ENCODE assay signal across 13 cellular contexts in the genomic region with DNA sequence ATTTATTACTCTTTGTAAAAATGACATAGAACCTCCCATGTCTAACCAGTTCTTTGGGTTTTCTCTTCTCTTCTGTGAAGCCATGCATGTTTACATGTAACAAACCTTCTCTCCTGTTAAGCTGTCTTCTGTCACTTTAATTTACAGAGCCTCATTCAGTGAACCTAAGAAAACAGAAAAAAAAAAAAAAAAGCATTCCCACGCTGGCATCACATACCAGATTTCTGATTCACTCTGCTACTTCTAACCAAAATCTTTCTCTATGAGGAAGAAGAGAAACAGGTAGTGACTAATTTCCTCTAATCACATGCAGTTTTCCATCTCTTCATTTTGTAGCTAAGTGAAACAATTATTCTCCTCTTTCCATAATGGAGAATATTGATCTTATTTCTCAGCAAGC.
DNase-seq lines count a peak whose midpoint lies in the region; ATAC-seq, FAIRE-seq and TF ChIP-seq lines count a peak whose summit lies in the region.
"Had no signal": no experiment of that assay in that cellular context is flagged by ENCODE, and none has a peak within 500 bp of the region (broad histone marks: within the 10 kb centered on the region; RNA-seq: fewer than 3 reads in every experiment).

No MANE protein-coding gene starts in this region.

- H2AFZ ChIP-seq in GM23248 (peak overlapping the region; percentile 46; the same call in 1 of the 2 replicates), SK-N-SH (ENCODE audit: low read depth) (0 out of 2 replicates have a peak overlapping the region, but pooled peaks have one; percentile 27), fibroblast of lung (ENCODE audit: low read length) (no peak overlapping the region), HepG2 (ENCODE audit: low read length) (no peak overlapping the region)

- POLR2A ChIA-PET in SK-N-SH (lab: Yijun Ruan, JAX) (no interaction called here), HepG2 (lab: Yijun Ruan, JAX) (no interaction called here)
- POLR2A ChIA-PET in activated CD8-positive, alpha-beta T cell treated with anti-CD3 and anti-CD28 coated beads for 36 hours (lab: Charles Lee), result no interaction called here

- no peaks in the 10 kb centered on the region for H3K4me1 Mint-ChIP-seq in immature natural killer cell
- peaks cover 3% of the 10 kb centered on the region for H3K4me1 Mint-ChIP-seq in activated CD8-positive, alpha-beta T cell treated with anti-CD3 and anti-CD28 coated beads for 36 hours (ENCODE audit: low read depth)
- H3K4me1 Mint-ChIP-seq: CD8-positive, alpha-beta memory T cell had no signal

- BruUV-seq in HepG2 (replicated peaks; lab: Mats Ljungman, UMichigan), result no TSS peak

- TF ChIP-seq EP300 in SK-N-SH (IDR thresholded peaks at IDR 0.05; ENCODE audit: borderline replicate concordance in 1 of 2, low read depth in 1 of 2, low read length in 1 of 2) (peak in 1 of 2 experiments; percentile 29; a peak in 1 of 4 replicates), HepG2 (IDR thresholded peaks at IDR 0.05; ENCODE audit: low read depth in 2 of 2, low read length in 2 of 2) (no peak), HepG2 (CRISPR knock-in tag; IDR thresholded peaks at IDR 0.05; ENCODE audit: borderline replicate concordance) (no peak)

- H3K9me3 ChIP-seq in GM23248 (ENCODE audit: low read depth) (no peaks in the 10 kb centered on the region), SK-N-SH (no peaks in the 10 kb centered on the region), fibroblast of lung (ENCODE audit: control insufficient read depth, insufficient read depth, low read depth, low read length) (no peaks in the 10 kb centered on the region), HepG2 (ENCODE audit: low read length) (no peaks in the 10 kb centered on the region)
- H3K9me3 ChIP-seq: tibial nerve had no signal

- H3K9me3 Mint-ChIP-seq in immature natural killer cell, result peaks cover 11 to 37% (median 12%) of the 10 kb centered on the region in 6 donors
- no peaks in the 10 kb centered on the region for H3K9me3 Mint-ChIP-seq in activated CD8-positive, alpha-beta T cell treated with anti-CD3 and anti-CD28 coated beads for 36 hours

- no peaks in the 10 kb centered on the region for H3K36me3 ChIP-seq in GM23248 (ENCODE audit: low read depth)
- H3K36me3 ChIP-seq in SK-N-SH (replicated peaks in 1 of 2; ENCODE audit: control insufficient read depth in 1 of 2, insufficient read depth in 2 of 2, low read length in 1 of 2), result no peaks in the 10 kb centered on the region
- no peaks in the 10 kb centered on the region for H3K36me3 ChIP-seq in fibroblast of lung (ENCODE audit: control insufficient read depth, insufficient read depth, low read length)
- H3K36me3 ChIP-seq in HepG2 (replicated peaks in 1 of 2; ENCODE audit: control insufficient read depth in 1 of 2, insufficient read depth in 2 of 2, low read length in 2 of 2), result no peaks in the 10 kb centered on the region
- H3K36me3 ChIP-seq: tibial nerve had no signal

- H3K4me3 Mint-ChIP-seq in immature natural killer cell, result no peak overlapping the region
- no peak overlapping the region for H3K4me3 Mint-ChIP-seq in activated CD8-positive, alpha-beta T cell treated with anti-CD3 and anti-CD28 coated beads for 36 hours
- H3K4me3 Mint-ChIP-seq: CD8-positive, alpha-beta memory T cell had no signal

- no peaks in the 10 kb centered on the region for H3K9me2 ChIP-seq in GM23248 (ENCODE audit: insufficient read depth)
- no peaks in the 10 kb centered on the region for H3K9me2 ChIP-seq in SK-N-SH

- peak overlapping the region; percentile 46 for H3K4me2 ChIP-seq in GM23248 (ENCODE audit: unreplicated experiment)
- H3K4me2 ChIP-seq in SK-N-SH, result no peak overlapping the region
- no peak overlapping the region for H3K4me2 ChIP-seq in fibroblast of lung (ENCODE audit: extremely low read depth, insufficient read depth, low read length)
- no peak overlapping the region for H3K4me2 ChIP-seq in HepG2 (ENCODE audit: low read depth, low read length)

- no peak for ATAC-seq in activated CD8-positive, alpha-beta T cell treated with anti-CD3 and anti-CD28 coated beads for 36 hours
- ATAC-seq in HepG2, result no peak
- ATAC-seq: GM12878, right cardiac atrium had no signal

- H3K36me3 Mint-ChIP-seq in immature natural killer cell, result peaks cover 0 to 5% (median 0%) of the 10 kb centered on the region in 3 donors
- no peaks in the 10 kb centered on the region for H3K36me3 Mint-ChIP-seq in activated CD8-positive, alpha-beta T cell treated with anti-CD3 and anti-CD28 coated beads for 36 hours (ENCODE audit: low read depth)
- H3K36me3 Mint-ChIP-seq: CD8-positive, alpha-beta memory T cell had no signal

- TF ChIP-seq CTCF in SK-N-SH (IDR thresholded peaks at IDR 0.05) (no peak), fibroblast of lung (conservative IDR thresholded peaks at IDR 0.05 in 1 of 2, IDR thresholded peaks at IDR 0.05 in 1 of 2; ENCODE audit: low read depth in 1 of 2, low read length in 2 of 2) (no peak), HepG2 (CRISPR knock-in tag; IDR thresholded peaks at IDR 0.05) (no peak)
- no peak for TF ChIP-seq CTCF in activated CD8-positive, alpha-beta T cell treated with anti-CD3 and anti-CD28 coated beads for 36 hours (IDR thresholded peaks at IDR 0.05)

- DNase-seq in GM23248, result peak; percentile 85
- DNase-seq in SK-N-SH, result no peak
- DNase-seq in fibroblast of lung (ENCODE audit: low read depth in 2 of 2), result peak; percentile 55 to 85
- DNase-seq in pulmonary artery endothelial cell (ENCODE audit: low read depth, low spot score), result peak; percentile 48
- DNase-seq in immature natural killer cell, result no peak
- DNase-seq in posterior cingulate gyrus, result no peak
- no peak for DNase-seq in activated CD8-positive, alpha-beta T cell treated with anti-CD3 and anti-CD28 coated beads for 36 hours
- DNase-seq in HepG2 (ENCODE audit: low spot score), result no peak
- DNase-seq: CD8-positive, alpha-beta memory T cell; NCI-H146; right cardiac atrium had no signal

- FAIRE-seq in HepG2 (lab: Jason Lieb, UNC), result no peak
- FAIRE-seq: GM12878 had no signal

- H4K20me1 ChIP-seq in GM23248 (ENCODE audit: insufficient read depth) (no peaks in the 10 kb centered on the region), SK-N-SH (ENCODE audit: insufficient read depth) (no peaks in the 10 kb centered on the region), fibroblast of lung (ENCODE audit: control insufficient read depth, extremely low read depth, insufficient read depth, low read length) (no peaks in the 10 kb centered on the region), HepG2 (ENCODE audit: insufficient read depth, low read length) (no peaks in the 10 kb centered on the region)

- H3K79me2 ChIP-seq in GM23248 (ENCODE audit: insufficient read depth) (no peaks in the 10 kb centered on the region), SK-N-SH (ENCODE audit: insufficient read depth) (no peaks in the 10 kb centered on the region), fibroblast of lung (ENCODE audit: control insufficient read depth, insufficient read depth, low read length) (no peaks in the 10 kb centered on the region), HepG2 (ENCODE audit: insufficient read depth, low read length) (no peaks in the 10 kb centered on the region)

- TF ChIP-seq POLR2A in HepG2 (IDR thresholded peaks at IDR 0.05; ENCODE audit: insufficient read depth in 1 of 2, low read depth in 2 of 2, low read length in 2 of 2), result no peak

- intact Hi-C loops in posterior cingulate gyrus (cut with DNase I), result no loop called here
- intact Hi-C loops in activated CD8-positive, alpha-beta T cell treated with anti-CD3 and anti-CD28 coated beads for 36 hours (cut with micrococcal nuclease), result no loop called here
- intact Hi-C loops in HepG2 (cut with micrococcal nuclease; ENCODE audit: unreplicated experiment), result no loop called here

- H3K4me1 ChIP-seq in GM23248 (ENCODE audit: insufficient read depth) (peaks cover 14% of the 10 kb centered on the region), SK-N-SH (ENCODE audit: control insufficient read depth in 1 of 2, insufficient read depth in 2 of 2, low read depth in 1 of 2, low read length in 1 of 2) (no peaks in the 10 kb centered on the region; a peak in 1 of 4 replicates), fibroblast of lung (ENCODE audit: control insufficient read depth, extremely low read depth, insufficient read depth, low read length) (no peaks in the 10 kb centered on the region), HepG2 (ENCODE audit: insufficient read depth, low read length) (peaks cover 58% of the 10 kb centered on the region)
- H3K4me1 ChIP-seq: tibial nerve had no signal

- 0% methylated on average over 1 of the region's 1 CpG for WGBS in GM23248 (ENCODE audit: low coverage in 1 of 2, low lambda C conversion rate in 2 of 2, missing lambda C conversion rate in 2 of 2), 2 experiments
- WGBS in SK-N-SH (ENCODE audit: low lambda C conversion rate), result 2% methylated on average over 1 of the region's 1 CpG
- WGBS in HepG2 (ENCODE audit: low lambda C conversion rate), result 8% methylated on average over 1 of the region's 1 CpG

- H3F3A ChIP-seq in GM23248 (ENCODE audit: insufficient read depth) (no peaks in the 10 kb centered on the region), SK-N-SH (replicated peaks; ENCODE audit: insufficient read depth) (no peaks in the 10 kb centered on the region)

- H3K27me3 ChIP-seq in GM23248 (replicated peaks; ENCODE audit: insufficient read depth) (no peaks in the 10 kb centered on the region), SK-N-SH (ENCODE audit: insufficient read depth) (no peaks in the 10 kb centered on the region), fibroblast of lung (ENCODE audit: control insufficient read depth, insufficient read depth, low read length) (no peaks in the 10 kb centered on the region), HepG2 (ENCODE audit: control insufficient read depth in 1 of 2, insufficient read depth in 2 of 2, low read length in 2 of 2) (no peaks in the 10 kb centered on the region)
- H3K27me3 ChIP-seq: tibial nerve had no signal

- H3K27ac ChIP-seq in GM23248 (peak overlapping the region; percentile 64), SK-N-SH (ENCODE audit: low read depth in 2 of 2, low read length in 1 of 2) (peak overlapping the region in 1 of 2 experiments; percentile 84; a peak in 2 of 4 replicates), fibroblast of lung (ENCODE audit: insufficient read depth, low read length) (no peak overlapping the region), HepG2 (ENCODE audit: extremely low read length, insufficient read depth, low read length) (no peak overlapping the region)
- H3K27ac ChIP-seq: tibial nerve had no signal

- CTCF ChIA-PET in SK-N-SH (lab: Yijun Ruan, JAX) (no interaction called here), HepG2 (lab: Yijun Ruan, JAX; ENCODE audit: low intra/inter-chr PET ratio, low total read pairs) (no interaction called here)
- CTCF ChIA-PET in activated CD8-positive, alpha-beta T cell treated with anti-CD3 and anti-CD28 coated beads for 36 hours (lab: Charles Lee), result interaction anchor here (1.0 kb wide), 1 partner anchor 16 kb away, joined by 3 read pairs; no protein-coding TSS in a partner anchor

- no peak overlapping the region for H3K27ac Mint-ChIP-seq in immature natural killer cell
- no peak overlapping the region for H3K27ac Mint-ChIP-seq in activated CD8-positive, alpha-beta T cell treated with anti-CD3 and anti-CD28 coated beads for 36 hours
- H3K27ac Mint-ChIP-seq: CD8-positive, alpha-beta memory T cell had no signal

- in situ Hi-C loops in GM23248 (cut with MboI) (no loop called here), HepG2 (cut with HindIII; ENCODE audit: extremely low pct_ligation_motif_present, low pct_unique_long_range_greater_than_20kb) (no loop called here)

- H3K4me3 ChIP-seq in GM23248 (peak overlapping the region; percentile 12; the same call in 1 of the 2 replicates), SK-N-SH (ENCODE audit: low read depth in 2 of 2, low read length in 1 of 2) (no peak overlapping the region), fibroblast of lung (replicated peaks in 1 of 4; ENCODE audit: control extremely low read depth in 1 of 4, insufficient read depth in 1 of 4, low read depth in 3 of 4, low read length in 4 of 4) (no peak overlapping the region), HepG2 (replicated peaks in 1 of 3; ENCODE audit: insufficient read depth in 1 of 3, low read depth in 2 of 3, low read length in 3 of 3) (no peak overlapping the region)
- H3K4me3 ChIP-seq: GM12878, tibial nerve had no signal

- H3K27me3 Mint-ChIP-seq in immature natural killer cell (ENCODE audit: low read depth in 3 of 3), result peaks cover 0 to 4% (median 0%) of the 10 kb centered on the region in 3 donors
- peaks cover 4% of the 10 kb centered on the region for H3K27me3 Mint-ChIP-seq in activated CD8-positive, alpha-beta T cell treated with anti-CD3 and anti-CD28 coated beads for 36 hours

- TF ChIP-seq RAD21 in SK-N-SH (IDR thresholded peaks at IDR 0.05; ENCODE audit: low read length) (no peak), HepG2 (CRISPR knock-in tag; IDR thresholded peaks at IDR 0.05) (no peak)

- H3K9ac ChIP-seq in GM23248, result peak overlapping the region; percentile 31
- H3K9ac ChIP-seq in SK-N-SH, result peak overlapping the region; percentile 38; the same call in 1 of the 2 replicates
- no peak overlapping the region for H3K9ac ChIP-seq in fibroblast of lung (ENCODE audit: insufficient read depth, low read length)
- no peak overlapping the region for H3K9ac ChIP-seq in HepG2 (ENCODE audit: insufficient read depth, low read depth, low read length)

Comparison
In these comparisons a context has a peak if more than half of its experiments do, and no peak if none do; other contexts are left out.
1. DNase-seq: peak in GM23248 (single experiment), fibroblast of lung (2 of 2) and pulmonary artery endothelial cell (single experiment); none in SK-N-SH (single experiment), immature natural killer cell (0 of 3), posterior cingulate gyrus (0 of 10), activated CD8-positive, alpha-beta T cell treated with anti-CD3 and anti-CD28 coated beads for 36 hours (single experiment) and HepG2 (single experiment).
2. H2AFZ ChIP-seq: peak in GM23248 (single experiment) and SK-N-SH (single experiment); none in fibroblast of lung (single experiment) and HepG2 (single experiment).
3. H3K9ac ChIP-seq: peak in GM23248 (single experiment) and SK-N-SH (single experiment); none in fibroblast of lung (single experiment) and HepG2 (single experiment).